Comparison of ENCODE assay signal across 10 cellular contexts in the genomic region with DNA sequence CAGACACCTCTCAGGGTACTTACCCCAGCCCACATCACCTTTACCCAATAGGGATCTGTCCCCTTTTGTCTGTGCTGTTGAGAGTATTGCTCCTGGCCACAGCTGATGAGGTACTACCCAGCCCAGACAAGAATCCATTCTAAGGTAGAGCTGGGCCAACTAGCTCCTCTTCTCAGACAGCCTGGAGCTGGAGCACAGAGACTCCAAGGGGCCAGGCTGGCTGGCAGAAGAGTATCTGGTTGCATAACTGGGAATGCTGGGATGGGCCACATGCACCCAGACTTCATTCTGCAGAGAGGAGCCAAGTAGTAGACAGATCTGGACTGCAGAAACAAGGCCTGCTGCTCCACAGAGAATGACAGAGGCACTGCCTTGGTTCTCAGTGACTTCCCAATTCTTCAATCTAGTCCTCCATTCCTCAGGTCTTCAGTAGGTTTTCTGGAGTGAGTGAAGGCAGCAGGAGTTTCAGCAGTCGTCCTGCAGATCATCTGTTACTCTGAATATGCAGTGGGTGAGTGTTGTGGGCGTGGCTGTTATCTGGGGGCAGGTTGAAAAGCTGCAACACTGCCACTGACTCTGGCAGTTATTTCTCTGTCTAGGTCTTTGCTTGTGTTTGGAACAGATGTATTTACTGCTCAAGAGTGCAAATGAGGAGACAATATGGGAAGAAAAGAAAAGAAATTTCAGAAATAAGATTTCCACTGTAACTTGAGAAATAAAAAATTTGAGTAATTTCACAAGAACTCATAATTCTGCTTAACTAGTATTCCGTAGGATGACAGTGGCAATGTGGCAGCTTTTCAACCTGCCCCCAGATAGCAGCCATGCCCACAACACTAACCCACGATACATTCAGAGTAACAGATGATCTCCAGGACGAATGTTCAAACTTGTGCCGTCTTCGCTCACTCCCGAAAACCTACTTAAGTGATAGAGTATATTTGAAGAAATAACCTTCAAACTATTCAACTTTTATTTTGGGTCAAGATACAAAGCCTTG. TPM values are rescaled to one million over a fixed set of nuclear protein-coding genes. Genes with fewer than 3 reads are reported as not detected.
DNase-seq lines count a peak whose midpoint lies in the region; ATAC-seq and TF ChIP-seq lines count a peak whose summit lies in the region.
"Had no signal": no experiment of that assay in that cellular context is flagged by ENCODE, and none has a peak within 500 bp of the region (broad histone marks: within the 10 kb centered on the region; RNA-seq: fewer than 3 reads in every experiment).

No MANE protein-coding gene starts in this region.

- no peaks in the 10 kb centered on the region for H3K36me3 Mint-ChIP-seq in activated naive CD8-positive, alpha-beta T cell
- no peaks in the 10 kb centered on the region for H3K36me3 Mint-ChIP-seq in activated naive CD8-positive, alpha-beta T cell treated with anti-CD3 and anti-CD28 coated beads, Interleukin-2, amount 50 U/mL, for 24 hours (ENCODE audit: low read depth)

- no peaks in the 10 kb centered on the region for H3K9me3 ChIP-seq in mesenchymal stem cell (ENCODE audit: control insufficient read depth, low read length)
- H3K9me3 ChIP-seq in testis = no peaks in the 10 kb centered on the region

- no peak overlapping the region for H3K18ac ChIP-seq in mesenchymal stem cell (ENCODE audit: low read depth in 1 of 2, low read length in 2 of 2)

- H3K27me3 Mint-ChIP-seq in activated naive CD8-positive, alpha-beta T cell = no peaks in the 10 kb centered on the region
- H3K27me3 Mint-ChIP-seq in activated naive CD8-positive, alpha-beta T cell treated with anti-CD3 and anti-CD28 coated beads, Interleukin-2, amount 50 U/mL, for 24 hours = no peaks in the 10 kb centered on the region
- H3K27me3 Mint-ChIP-seq: activated CD4-positive, alpha-beta memory T cell treated with anti-CD3 and anti-CD28 coated beads, Interleukin-2, amount 10 ng/mL, durations not matched to agents 7 days and 5 days had no signal

- no peak overlapping the region for H3K23ac ChIP-seq in mesenchymal stem cell (ENCODE audit: low read length in 2 of 2)

- H3K36me3 ChIP-seq in mesenchymal stem cell (ENCODE audit: control insufficient read depth in 1 of 2, insufficient read depth in 2 of 2, low read depth in 1 of 2, low read length in 2 of 2) = peaks cover 0 to 3% of the 10 kb centered on the region in 2 experiments
- H3K36me3 ChIP-seq in testis (ENCODE audit: low read depth, missing control alignments) = no peaks in the 10 kb centered on the region

- peak overlapping the region; percentile 21 for H4K91ac ChIP-seq in mesenchymal stem cell (ENCODE audit: low read length)

- H3K27ac Mint-ChIP-seq in activated naive CD8-positive, alpha-beta T cell = peak overlapping the region; percentile 17
- no peak overlapping the region for H3K27ac Mint-ChIP-seq in activated naive CD8-positive, alpha-beta T cell treated with anti-CD3 and anti-CD28 coated beads, Interleukin-2, amount 50 U/mL, for 24 hours
- H3K27ac Mint-ChIP-seq: activated CD4-positive, alpha-beta memory T cell treated with anti-CD3 and anti-CD28 coated beads, Interleukin-2, amount 10 ng/mL, durations not matched to agents 7 days and 5 days had no signal

- H3K4me3 ChIP-seq in mesenchymal stem cell (ENCODE audit: insufficient read depth in 1 of 2, low read depth in 1 of 2, low read length in 2 of 2) = no peak overlapping the region
- no peak overlapping the region for H3K4me3 ChIP-seq in testis

- H2BK120ac ChIP-seq in mesenchymal stem cell (ENCODE audit: low read depth, low read length) = no peak overlapping the region

- WGBS in mesenchymal stem cell = 61% methylated on average over 3 of the region's 8 CpGs
- WGBS in testis, 2 donors = 61 to 76% methylated on average over 8 of the region's 8 CpGs

- H2AK5ac ChIP-seq in mesenchymal stem cell (ENCODE audit: low read length, severe bottlenecking) = no peak overlapping the region

- DNase-seq in activated naive CD8-positive, alpha-beta T cell treated with anti-CD3 and anti-CD28 coated beads, Interleukin-2, amount 50 U/mL, for 24 hours = no peak
- DNase-seq in caudate nucleus (lab: John Stamatoyannopoulos, UW) = peak in 13 of 61 donors; percentile 2 to 65 (median 16)
- no peak for DNase-seq in mesenchymal stem cell
- peak; percentile 38 for DNase-seq in testis
- DNase-seq in RKO (ENCODE audit: low spot score) = no peak
- no peak for DNase-seq in ACHN
- DNase-seq: activated CD4-positive, alpha-beta memory T cell treated with anti-CD3 and anti-CD28 coated beads, Interleukin-2, amount 10 ng/mL, durations not matched to agents 7 days and 5 days; stimulated activated CD4-positive, alpha-beta T cell treated with anti-CD3 and anti-CD28 coated beads, Interleukin-2, amount 100 ng/mL, for 24 hours had no signal

- peak overlapping the region; percentile 52 for H3K27ac ChIP-seq in caudate nucleus (ENCODE audit: low read depth, low read length)
- H3K27ac ChIP-seq in mesenchymal stem cell (ENCODE audit: low read length, poor library complexity, severe bottlenecking) = no peak overlapping the region
- H3K27ac ChIP-seq in testis = no peak overlapping the region

- no peaks in the 10 kb centered on the region for H3K9me3 Mint-ChIP-seq in activated naive CD8-positive, alpha-beta T cell (ENCODE audit: low read depth)
- no peaks in the 10 kb centered on the region for H3K9me3 Mint-ChIP-seq in activated naive CD8-positive, alpha-beta T cell treated with anti-CD3 and anti-CD28 coated beads, Interleukin-2, amount 50 U/mL, for 24 hours
- H3K9me3 Mint-ChIP-seq: activated CD4-positive, alpha-beta memory T cell treated with anti-CD3 and anti-CD28 coated beads, Interleukin-2, amount 10 ng/mL, durations not matched to agents 7 days and 5 days had no signal

- no peak overlapping the region for H2BK15ac ChIP-seq in mesenchymal stem cell (ENCODE audit: low read depth, poor library complexity, severe bottlenecking)

- no peak overlapping the region for H3K4me2 ChIP-seq in mesenchymal stem cell (ENCODE audit: low read length, poor library complexity, severe bottlenecking)

- H3K27me3 ChIP-seq in mesenchymal stem cell (ENCODE audit: control insufficient read depth in 1 of 2, insufficient read depth in 1 of 2, low read length in 2 of 2) (no peaks in the 10 kb centered on the region), testis (no peaks in the 10 kb centered on the region)

- intact Hi-C loops in testis (cut with DNase I; ENCODE audit: low total_unique reads) = no loop called here

- H2BK5ac ChIP-seq in mesenchymal stem cell (ENCODE audit: low read depth, low read length, poor library complexity, severe bottlenecking) = no peak overlapping the region

- H3K9ac ChIP-seq in mesenchymal stem cell (ENCODE audit: low read length) = no peak overlapping the region

- peaks cover 10% of the 10 kb centered on the region for H3K79me1 ChIP-seq in mesenchymal stem cell (replicated peaks; ENCODE audit: low read length, poor library complexity, severe bottlenecking)

- H3K14ac ChIP-seq in mesenchymal stem cell (ENCODE audit: low read length in 2 of 2) = no peak overlapping the region

- H3K4me1 ChIP-seq in mesenchymal stem cell (ENCODE audit: control insufficient read depth, insufficient read depth, low read depth, low read length) (peaks cover 18% of the 10 kb centered on the region), testis (peaks cover 9% of the 10 kb centered on the region)

- no peak overlapping the region for H3K4me3 Mint-ChIP-seq in activated naive CD8-positive, alpha-beta T cell
- no peak overlapping the region for H3K4me3 Mint-ChIP-seq in activated naive CD8-positive, alpha-beta T cell treated with anti-CD3 and anti-CD28 coated beads, Interleukin-2, amount 50 U/mL, for 24 hours
- H3K4me3 Mint-ChIP-seq: activated CD4-positive, alpha-beta memory T cell treated with anti-CD3 and anti-CD28 coated beads, Interleukin-2, amount 10 ng/mL, durations not matched to agents 7 days and 5 days had no signal

- H3K4me1 Mint-ChIP-seq in activated naive CD8-positive, alpha-beta T cell (ENCODE audit: low read depth) = peaks cover 79% of the 10 kb centered on the region
- peaks cover 67% of the 10 kb centered on the region for H3K4me1 Mint-ChIP-seq in activated naive CD8-positive, alpha-beta T cell treated with anti-CD3 and anti-CD28 coated beads, Interleukin-2, amount 50 U/mL, for 24 hours

- H3K4ac ChIP-seq in mesenchymal stem cell (ENCODE audit: low read depth in 1 of 2, low read length in 2 of 2) = no peak overlapping the region

- TF ChIP-seq POLR2A in testis (IDR thresholded peaks at IDR 0.05) = no peak

- no peak overlapping the region for H4K8ac ChIP-seq in mesenchymal stem cell (ENCODE audit: low read length)

- H2BK12ac ChIP-seq in mesenchymal stem cell (ENCODE audit: low read length in 2 of 2) = no peak overlapping the region

- in situ Hi-C loops in ACHN (cut with HindIII; ENCODE audit: low pct_ligation_motif_present, low pct_unique_long_range_greater_than_20kb, low sequenced_read_pairs) = no loop called here

- no peak overlapping the region for H2AFZ ChIP-seq in mesenchymal stem cell (ENCODE audit: low read depth, low read length)

- no peak for TF ChIP-seq CTCF in testis (IDR thresholded peaks at IDR 0.05)

- no peak for ATAC-seq in activated naive CD8-positive, alpha-beta T cell treated with anti-CD3 and anti-CD28 coated beads, Interleukin-2, amount 50 U/mL, for 24 hours
- no peak for ATAC-seq in GM18498 (IDR thresholded peaks at IDR 0.05; ENCODE audit: unreplicated experiment)

RNA-seq across cellular contexts. Expression of gene MAPK1, which starts 34.9 kb away (rescaled TPM):
- polyA plus RNA-seq in mesenchymal stem cell (2013, experiment 1 of 2) = 67.7 TPM
- polyA plus RNA-seq in mesenchymal stem cell (2013, experiment 2 of 2) = 67.1 TPM
- total RNA-seq in testis = 100 to 1,000 TPM in 1 of 2 donors, 10 to 100 TPM in 1; 90.2 to 121 TPM
- 143 TPM for polyA plus RNA-seq in testis (ENCODE audit: insufficient read depth, low read depth, low replicate concordance)
